ENCODE assay signal across 1 cellular context in the genomic region with DNA sequence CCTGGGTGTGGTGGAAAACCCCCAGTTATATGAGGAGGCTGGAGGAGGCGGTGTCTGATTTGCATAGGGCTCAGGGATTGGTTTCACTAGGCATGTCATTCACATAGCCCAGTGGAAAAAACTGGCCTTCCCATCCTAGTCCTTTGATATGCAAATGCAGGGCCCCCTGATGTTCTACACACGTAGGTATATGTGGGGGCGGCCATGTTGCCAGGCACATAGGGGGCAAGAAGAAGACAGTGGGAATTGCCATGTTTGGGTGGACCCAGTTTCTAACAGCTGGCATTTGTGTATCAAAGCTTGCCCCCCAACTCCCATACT.
TF ChIP-seq lines count a peak whose summit lies in the region.

No MANE protein-coding gene starts in this region.

TF ChIP-seq in H1, 55 proteins besides CTCF, POLR2A, EP300 and RAD21:
- TF ChIP-seq, protein P1, sequence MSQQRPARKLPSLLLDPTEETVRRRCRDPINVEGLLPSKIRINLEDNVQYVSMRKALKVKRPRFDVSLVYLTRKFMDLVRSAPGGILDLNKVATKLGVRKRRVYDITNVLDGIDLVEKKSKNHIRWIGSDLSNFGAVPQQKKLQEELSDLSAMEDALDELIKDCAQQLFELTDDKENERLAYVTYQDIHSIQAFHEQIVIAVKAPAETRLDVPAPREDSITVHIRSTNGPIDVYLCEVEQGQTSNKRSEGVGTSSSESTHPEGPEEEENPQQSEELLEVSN (IDR thresholded peaks at IDR 0.05), result no peak
- TF ChIP-seq YY1 (IDR thresholded peaks at IDR 0.05; ENCODE audit: low read depth, low read length), result peak; percentile 42; the same call in 1 of the 2 replicates
